In the genomic region with DNA sequence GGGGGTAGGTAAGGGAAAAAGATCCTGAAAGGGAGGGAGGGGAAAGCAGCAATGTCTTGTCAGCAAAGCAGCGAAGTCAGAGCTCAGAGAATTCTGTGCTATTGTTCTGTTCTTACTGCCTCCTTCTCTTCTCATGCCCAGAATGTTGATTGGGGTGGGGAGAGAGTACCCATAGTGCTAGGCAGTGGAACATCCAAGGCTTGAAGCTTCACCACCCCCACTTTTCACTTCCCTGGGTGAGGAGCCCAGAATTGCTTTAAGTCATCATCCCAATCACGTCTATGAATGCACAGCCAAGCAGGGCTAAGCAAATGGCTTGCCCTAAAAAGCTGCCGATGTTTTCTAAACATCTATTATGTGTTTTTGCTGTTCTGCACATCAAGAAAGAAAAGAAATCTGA, we compare ENCODE assay signal across 9 cellular contexts. TPM values are rescaled to one million over a fixed set of nuclear protein-coding genes. Genes with fewer than 3 reads are reported as not detected.
DNase-seq lines count a peak whose midpoint lies in the region; ATAC-seq and TF ChIP-seq lines count a peak whose summit lies in the region.
"Had no signal": no experiment of that assay in that cellular context is flagged by ENCODE, and none has a peak within 500 bp of the region (broad histone marks: within the 10 kb centered on the region; RNA-seq: fewer than 3 reads in every experiment).

No MANE protein-coding gene starts in this region.

- TF ChIP-seq CTCF in left lung (IDR thresholded peaks at IDR 0.05) (no peak), transverse colon (IDR thresholded peaks at IDR 0.05) (no peak), coronary artery (IDR thresholded peaks at IDR 0.05) (no peak)

- no peaks in the 10 kb centered on the region for H3K36me3 ChIP-seq in left lung
- no peaks in the 10 kb centered on the region for H3K36me3 ChIP-seq in transverse colon

- no peak for TF ChIP-seq POLR2A in transverse colon (IDR thresholded peaks at IDR 0.05)

- peaks cover 0 to 4% of the 10 kb centered on the region in 2 donors for H3K9me3 Mint-ChIP-seq in activated naive CD4-positive, alpha-beta T cell treated with anti-CD3 and anti-CD28 coated beads, Interleukin-2, amount 50 U/mL, for 72 hours
- H3K9me3 Mint-ChIP-seq in dendritic cell treated with granulocyte-macrophage colony-stimulating factor and Interleukin-4, amounts not matched to agents 40 ng/mL and 50 ng/mL, for 4 days, result no peaks in the 10 kb centered on the region

- in situ Hi-C loops in transverse colon (cut with MboI; ENCODE audit: low pct_ligation_motif_present in 1 of 4, low pct_unique_long_range_greater_than_20kb in 1 of 4, low sequenced_read_pairs in 3 of 4), result no loop called here

- H3K27ac Mint-ChIP-seq in activated naive CD4-positive, alpha-beta T cell treated with anti-CD3 and anti-CD28 coated beads, Interleukin-2, amount 50 U/mL, for 72 hours, result peak overlapping the region; percentile 16 to 20
- H3K27ac Mint-ChIP-seq in dendritic cell treated with granulocyte-macrophage colony-stimulating factor and Interleukin-4, amounts not matched to agents 40 ng/mL and 50 ng/mL, for 4 days, result peak overlapping the region; percentile 81
- no peak overlapping the region for H3K27ac Mint-ChIP-seq in T-helper 17 cell

- peaks cover 28 to 62% of the 10 kb centered on the region in 2 donors for H3K4me1 ChIP-seq in left lung
- H3K4me1 ChIP-seq in transverse colon, result peaks cover 18 to 62% (median 23%) of the 10 kb centered on the region in 4 donors

- H3K27me3 ChIP-seq in left lung (no peaks in the 10 kb centered on the region), transverse colon (no peaks in the 10 kb centered on the region)

- no peak for TF ChIP-seq EP300 in transverse colon (IDR thresholded peaks at IDR 0.05; ENCODE audit: low read depth)

- H3K9me3 ChIP-seq in left lung, result no peaks in the 10 kb centered on the region
- H3K9me3 ChIP-seq in transverse colon, result no peaks in the 10 kb centered on the region
- no peaks in the 10 kb centered on the region for H3K9me3 ChIP-seq in T-helper 17 cell (ENCODE audit: control insufficient read depth, low read length, poor library complexity, severe bottlenecking)

- no peaks in the 10 kb centered on the region for H3K27me3 Mint-ChIP-seq in dendritic cell treated with granulocyte-macrophage colony-stimulating factor and Interleukin-4, amounts not matched to agents 40 ng/mL and 50 ng/mL, for 4 days
- no peaks in the 10 kb centered on the region for H3K27me3 Mint-ChIP-seq in T-helper 17 cell

- intact Hi-C loops in dendritic cell treated with granulocyte-macrophage colony-stimulating factor and Interleukin-4, amounts not matched to agents 40 ng/mL and 50 ng/mL, for 4 days (cut with micrococcal nuclease), result loop anchor here (1.0 kb wide), 1 partner anchor 9 kb away; no protein-coding TSS in a partner anchor
- intact Hi-C loops in left lung (cut with DNase I), result no loop called here
- intact Hi-C loops in transverse colon (cut with DNase I; ENCODE audit: low total_unique reads), result no loop called here

- H3K27ac ChIP-seq in left lung, result peak overlapping the region in 1 of 2 donors; percentile 82
- H3K27ac ChIP-seq in transverse colon, result peak overlapping the region in 3 of 4 donors; percentile 27 to 41 (median 36)
- peak overlapping the region in 1 of 2 donors; percentile 46 for H3K27ac ChIP-seq in coronary artery

- H3K4me3 ChIP-seq in left lung (no peak overlapping the region), transverse colon (no peak overlapping the region), coronary artery (no peak overlapping the region)

- ATAC-seq in activated naive CD4-positive, alpha-beta T cell treated with anti-CD3 and anti-CD28 coated beads, Interleukin-2, amount 50 U/mL, for 72 hours, result peak in 1 of 2 donors; percentile 16
- peak; percentile 10 for ATAC-seq in left lung
- ATAC-seq in T-helper 17 cell, result no peak
- ATAC-seq in HG03159 (IDR thresholded peaks at IDR 0.05; ENCODE audit: unreplicated experiment), result no peak

- no peak for DNase-seq in activated naive CD4-positive, alpha-beta T cell treated with anti-CD3 and anti-CD28 coated beads, Interleukin-2, amount 50 U/mL, for 72 hours (ENCODE audit: low spot score in 2 of 2)
- DNase-seq in activated naive CD4-positive, alpha-beta T cell (lab: John Stamatoyannopoulos, UW), result no peak
- DNase-seq in left lung (no peak), transverse colon (no peak), coronary artery (ENCODE audit: low spot score) (no peak), T-helper 17 cell (no peak)
- DNase-seq: NCI-H1048 had no signal

- 80 to 87% methylated on average over 2 to 3 of the region's 3 CpGs for WGBS in transverse colon (ENCODE audit: low coverage in 1 of 2), 2 donors

- peaks cover 62% of the 10 kb centered on the region for H3K4me1 Mint-ChIP-seq in dendritic cell treated with granulocyte-macrophage colony-stimulating factor and Interleukin-4, amounts not matched to agents 40 ng/mL and 50 ng/mL, for 4 days (ENCODE audit: low read depth)
- H3K4me1 Mint-ChIP-seq in T-helper 17 cell, result peaks cover 53% of the 10 kb centered on the region

- peak overlapping the region; percentile 17 for H3K4me3 Mint-ChIP-seq in dendritic cell treated with granulocyte-macrophage colony-stimulating factor and Interleukin-4, amounts not matched to agents 40 ng/mL and 50 ng/mL, for 4 days
- no peak overlapping the region for H3K4me3 Mint-ChIP-seq in T-helper 17 cell

- H3K36me3 Mint-ChIP-seq in activated naive CD4-positive, alpha-beta T cell treated with anti-CD3 and anti-CD28 coated beads, Interleukin-2, amount 50 U/mL, for 72 hours, result peaks cover 0 to 6% of the 10 kb centered on the region in 2 donors
- no peaks in the 10 kb centered on the region for H3K36me3 Mint-ChIP-seq in dendritic cell treated with granulocyte-macrophage colony-stimulating factor and Interleukin-4, amounts not matched to agents 40 ng/mL and 50 ng/mL, for 4 days (ENCODE audit: low read depth)
- no peaks in the 10 kb centered on the region for H3K36me3 Mint-ChIP-seq in T-helper 17 cell (ENCODE audit: low read depth)

RNA-seq across cellular contexts. Expression of gene REPS1, which starts 16.5 kb away (rescaled TPM):
- 10 to 100 TPM; 40.5 to 59.6 TPM for total RNA-seq in activated naive CD4-positive, alpha-beta T cell treated with anti-CD3 and anti-CD28 coated beads, Interleukin-2, amount 50 U/mL, for 72 hours
- total RNA-seq in left lung (10 to 100 TPM; 29.3 to 31.8 TPM), transverse colon (10 to 100 TPM; 33.5 to 74.4 (median 48.6) TPM), T-helper 17 cell (10 to 100 TPM; 73.4 to 88.6 TPM)

RNA-seq across cellular contexts. Expression of gene ABRACL, which starts 56.9 kb away (rescaled TPM):
- 100 to 1,000 TPM in 1 of 2 donors, 10 to 100 TPM in 1; 93.8 to 192 TPM for total RNA-seq in activated naive CD4-positive, alpha-beta T cell treated with anti-CD3 and anti-CD28 coated beads, Interleukin-2, amount 50 U/mL, for 72 hours
- total RNA-seq in left lung, result 10 to 100 TPM; 39.1 to 40.2 TPM
- total RNA-seq in transverse colon, result 10 to 100 TPM in 3 of 4 donors, not detected in 1; 26.2 to 73.5 (median 60.2) TPM
- total RNA-seq in T-helper 17 cell, result 10 to 100 TPM; 46.0 to 64.4 TPM
